In genomic region chr5:116395708-116396203, GRCh38 we compare ENCODE assay signal across 15 cellular contexts.
A peak's percentile ranks its signal among the peaks of the same experiment; 100 is the strongest.
DNase-seq lines count a peak whose midpoint lies in the region; ATAC-seq and TF ChIP-seq lines count a peak whose summit lies in the region.
"Had no signal": no experiment of that assay in that cellular context is flagged by ENCODE, and none has a peak within 500 bp of the region (broad histone marks: within the 10 kb centered on the region; RNA-seq: fewer than 3 reads in every experiment).

No MANE protein-coding gene starts in this region.

- H3F3A ChIP-seq in MM.1S (ENCODE audit: insufficient read depth, low read length), result no peaks in the 10 kb centered on the region

- no peak overlapping the region for H3K4me2 ChIP-seq in MM.1S (ENCODE audit: low read depth, low read length)
- H3K4me2 ChIP-seq: BLaER1 had no signal

- DNase-seq in NCI-H446 (lab: John Stamatoyannopoulos, UW) (peak; percentile 49 to 67), cerebellar cortex (ENCODE audit: low spot score) (peak; percentile 79), left lung (no peak), stomach (no peak), MM.1S (no peak), vagina (ENCODE audit: extremely low spot score in 2 of 2) (no peak)
- DNase-seq: activated T-cell treated with anti-CD3 and anti-CD28 coated beads, Interleukin-2, amount 50 U/mL, for 4 hours; KBM-7; stimulated activated CD4-positive, alpha-beta T cell treated with anti-CD3 and anti-CD28 coated beads, Interleukin-2, amount 100 ng/mL, for 48 hours; stimulated activated naive CD8-positive, alpha-beta T cell treated with anti-CD3 and anti-CD28 coated beads, Interleukin-15, Interleukin-2, amounts not matched to agents 100 U/mL and 50 U/mL, for 24 hours; SW 1271 had no signal

- no peaks in the 10 kb centered on the region for H3K9me3 ChIP-seq in left lung
- no peaks in the 10 kb centered on the region for H3K9me3 ChIP-seq in stomach
- no peaks in the 10 kb centered on the region for H3K9me3 ChIP-seq in MM.1S (replicated peaks; ENCODE audit: insufficient read depth, low read length)
- H3K9me3 ChIP-seq in vagina, result no peaks in the 10 kb centered on the region
- H3K9me3 ChIP-seq: BLaER1, ovary had no signal

- H3K9me2 ChIP-seq in MM.1S (replicated peaks; ENCODE audit: insufficient read depth, low read length), result no peaks in the 10 kb centered on the region

- H3K27ac ChIP-seq in left lung (peak overlapping the region; percentile 19 to 38), stomach (peak overlapping the region in 3 of 5 donors; percentile 42 to 73 (median 56)), MM.1S (ENCODE audit: low read length) (no peak overlapping the region), vagina (no peak overlapping the region)
- H3K27ac ChIP-seq: BLaER1 had no signal

- peak; percentile 66 for ATAC-seq in left lung
- ATAC-seq in GM18907 (IDR thresholded peaks at IDR 0.05; ENCODE audit: unreplicated experiment), result no peak
- no peak for ATAC-seq in SK-N-SH treated with all-trans-retinoic acid at 6 μM for 48 hours
- ATAC-seq: activated T-cell treated with anti-CD3 and anti-CD28 coated beads, Interleukin-2, amount 50 U/mL, for 4 hours; stimulated activated naive CD8-positive, alpha-beta T cell treated with anti-CD3 and anti-CD28 coated beads, Interleukin-15, Interleukin-2, amounts not matched to agents 100 U/mL and 50 U/mL, for 24 hours had no signal

- H3K27me3 ChIP-seq in left lung (no peaks in the 10 kb centered on the region), stomach (no peaks in the 10 kb centered on the region), MM.1S (replicated peaks; ENCODE audit: insufficient read depth, low read length) (no peaks in the 10 kb centered on the region), vagina (no peaks in the 10 kb centered on the region)
- H3K27me3 ChIP-seq: BLaER1, ovary had no signal

- no peak for TF ChIP-seq POLR2A in stomach (IDR thresholded peaks at IDR 0.05)
- TF ChIP-seq POLR2A in vagina (IDR thresholded peaks at IDR 0.05), result no peak

- no peaks in the 10 kb centered on the region for H4K20me1 ChIP-seq in MM.1S (ENCODE audit: insufficient read depth, low read length)
- H4K20me1 ChIP-seq: BLaER1 had no signal

- no peaks in the 10 kb centered on the region for H3K79me2 ChIP-seq in MM.1S (ENCODE audit: low read length)

- no peak overlapping the region for H3K4me3 ChIP-seq in left lung
- no peak overlapping the region for H3K4me3 ChIP-seq in stomach
- H3K4me3 ChIP-seq in MM.1S (ENCODE audit: low read length), result no peak overlapping the region
- no peak overlapping the region for H3K4me3 ChIP-seq in vagina
- H3K4me3 ChIP-seq: BLaER1, ovary had no signal

- H3K4me1 ChIP-seq in left lung (peaks cover 0 to 6% of the 10 kb centered on the region in 2 donors), stomach (peaks cover 0 to 24% (median 13%) of the 10 kb centered on the region in 4 donors), MM.1S (ENCODE audit: low read length) (no peaks in the 10 kb centered on the region), vagina (peaks cover 8% of the 10 kb centered on the region)
- H3K4me1 ChIP-seq: BLaER1 had no signal

- no peaks in the 10 kb centered on the region for H3K36me3 ChIP-seq in left lung
- H3K36me3 ChIP-seq in stomach, result peaks cover 0 to 6% (median 3%) of the 10 kb centered on the region in 4 donors
- H3K36me3 ChIP-seq in MM.1S (replicated peaks; ENCODE audit: insufficient read depth, low read length), result no peaks in the 10 kb centered on the region
- no peaks in the 10 kb centered on the region for H3K36me3 ChIP-seq in vagina
- H3K36me3 ChIP-seq: BLaER1, ovary had no signal

- intact Hi-C loops in left lung (cut with DNase I), result no loop called here
- intact Hi-C loops in stomach (cut with DNase I; ENCODE audit: low total_unique reads), result no loop called here
- intact Hi-C loops in vagina (cut with DNase I), result no loop called here

- no peak overlapping the region for H2AFZ ChIP-seq in MM.1S (ENCODE audit: low read length)

- no peak for TF ChIP-seq EP300 in stomach (IDR thresholded peaks at IDR 0.05)

- TF ChIP-seq CTCF in left lung (IDR thresholded peaks at IDR 0.05), result no peak
- TF ChIP-seq CTCF in stomach (IDR thresholded peaks at IDR 0.05), result no peak
- TF ChIP-seq CTCF in MM.1S (IDR thresholded peaks at IDR 0.05; ENCODE audit: low read length), result no peak
- TF ChIP-seq CTCF in vagina (IDR thresholded peaks at IDR 0.05), result no peak

- no peak overlapping the region for H3K9ac ChIP-seq in MM.1S (ENCODE audit: low read length)
- H3K9ac ChIP-seq: BLaER1 had no signal

- 31 to 57% (median 38%) methylated on average over 3 of the region's 3 CpGs for WGBS in stomach, 5 donors

TF ChIP-seq in SK-N-SH treated with all-trans-retinoic acid at 6 μM for 48 hours, 23 proteins besides CTCF, POLR2A, EP300 and RAD21:
- TF ChIP-seq PATZ1 (CRISPR knock-in tag; IDR thresholded peaks at IDR 0.05; ENCODE audit: borderline replicate concordance) (no peak), BACH2 (CRISPR knock-in tag; IDR thresholded peaks at IDR 0.05; ENCODE audit: borderline replicate concordance) (no peak), CSDC2 (CRISPR knock-in tag; IDR thresholded peaks at IDR 0.05) (no peak), TCF4 (CRISPR knock-in tag; IDR thresholded peaks at IDR 0.05; ENCODE audit: borderline replicate concordance) (no peak), ZNF70 (CRISPR knock-in tag; IDR thresholded peaks at IDR 0.05) (no peak), ARNTL (CRISPR knock-in tag; IDR thresholded peaks at IDR 0.05; ENCODE audit: borderline replicate concordance, low read depth) (no peak), GLIS3 (CRISPR knock-in tag; IDR thresholded peaks at IDR 0.05) (no peak), ESRRG (CRISPR knock-in tag; IDR thresholded peaks at IDR 0.05) (no peak), OSR1 (CRISPR knock-in tag; IDR thresholded peaks at IDR 0.05) (no peak), CSRNP3 (CRISPR knock-in tag; IDR thresholded peaks at IDR 0.05) (no peak), ZNF565 (CRISPR knock-in tag; conservative IDR thresholded peaks at IDR 0.05; ENCODE audit: low read depth) (no peak), ZNF8 (CRISPR knock-in tag; IDR thresholded peaks at IDR 0.05) (no peak)
TF ChIP-seq in SK-N-SH treated with all-trans-retinoic acid at 6 μM for 48 hours: peak in this region for 0.

Comparison
In these comparisons a context has a peak if more than half of its experiments do, and no peak if none do; other contexts are left out.
1. DNase-seq: peak in NCI-H446 (2 of 2) and cerebellar cortex (single experiment); none in left lung (0 of 2), stomach (single experiment), MM.1S (single experiment) and vagina (0 of 2).
2. H3K27ac ChIP-seq: peak in left lung (2 of 2) and stomach (3 of 5); none in MM.1S (single experiment) and vagina (single experiment).